In genomic region chr1:16938351-16939321, GRCh38 we compare ENCODE assay signal across 19 cellular contexts. TPM values are rescaled to one million over a fixed set of nuclear protein-coding genes. Genes with fewer than 3 reads are reported as not detected.
DNase-seq lines count a peak whose midpoint lies in the region; FAIRE-seq and TF ChIP-seq lines count a peak whose summit lies in the region.
"Had no signal": no experiment of that assay in that cellular context is flagged by ENCODE, and none has a peak within 500 bp of the region (broad histone marks: within the 10 kb centered on the region; RNA-seq: fewer than 3 reads in every experiment).

No MANE protein-coding gene starts in this region.

- H2AFZ ChIP-seq in mammary epithelial cell (ENCODE audit: low read depth, low read length), result no peak overlapping the region
- H2AFZ ChIP-seq: PC-9 had no signal

- no peaks in the 10 kb centered on the region for H3K27me3 Mint-ChIP-seq in endodermal cell (ENCODE audit: insufficient read depth)
- H3K27me3 Mint-ChIP-seq: T-cell had no signal

- dilution Hi-C loops in mammary epithelial cell (cut with HindIII; ENCODE audit: low sequenced_read_pairs), result loop anchor here (5.0 kb wide), 1 partner anchor 34 kb away; no protein-coding TSS in a partner anchor

- no peak for FAIRE-seq in RCC 7860 (lab: Jason Lieb, UNC)

- peak overlapping the region; percentile 90 for H3K27ac Mint-ChIP-seq in endodermal cell
- H3K27ac Mint-ChIP-seq: T-cell had no signal

- DNase-seq in endodermal cell, result peak; percentile 89
- peak; percentile 68 for DNase-seq in islet precursor cell
- DNase-seq in spleen, result peak; percentile 71
- DNase-seq in dorsolateral prefrontal cortex, result no peak
- no peak for DNase-seq in mammary epithelial cell
- no peak for DNase-seq in RCC 7860 (ENCODE audit: low spot score)
- DNase-seq: activated CD4-positive, alpha-beta T cell treated with anti-CD3 and anti-CD28 coated beads for 48 hours; activated effector memory CD4-positive, alpha-beta T cell treated with Interleukin-2 at 50 U/mL for 16 hours; Kasumi-1; left ventricle myocardium superior; NCI-H2081; PC-9; retina; SIG-M5; stimulated activated CD8-positive, alpha-beta memory T cell treated with anti-CD3 and anti-CD28 coated beads, Interleukin-4, amount 100 ng/mL, for 48 hours; T-cell had no signal

- TF ChIP-seq CTCF in endodermal cell (conservative IDR thresholded peaks at IDR 0.05), result no peak
- TF ChIP-seq CTCF in spleen (IDR thresholded peaks at IDR 0.05 in 8 of 11, conservative IDR thresholded peaks at IDR 0.05 in 3 of 11), result no peak
- no peak for TF ChIP-seq CTCF in dorsolateral prefrontal cortex (IDR thresholded peaks at IDR 0.05 in 54 of 56, conservative IDR thresholded peaks at IDR 0.05 in 2 of 56; ENCODE audit: low read depth in 1 of 56, partially characterized antibody in 56 of 56)
- no peak for TF ChIP-seq CTCF in mammary epithelial cell (conservative IDR thresholded peaks at IDR 0.05 in 1 of 2, IDR thresholded peaks at IDR 0.05 in 1 of 2; ENCODE audit: extremely low read depth in 1 of 2, insufficient read depth in 1 of 2, low read depth in 1 of 2, low read length in 2 of 2)

- H3K9me3 Mint-ChIP-seq in endodermal cell, result no peaks in the 10 kb centered on the region
- H3K9me3 Mint-ChIP-seq: T-cell had no signal

- intact Hi-C loops in spleen (cut with DNase I; ENCODE audit: low total_unique reads), result no loop called here
- intact Hi-C loops in dorsolateral prefrontal cortex (cut with DNase I), result no loop called here
- intact Hi-C loops in mammary epithelial cell (cut with micrococcal nuclease), result no loop called here

- H3K4me3 ChIP-seq in HUES6 (ENCODE audit: low read depth, low read length) (peak overlapping the region; percentile 57), endodermal cell (ENCODE audit: low read length) (peak overlapping the region; percentile 65), spleen (no peak overlapping the region), dorsolateral prefrontal cortex (no peak overlapping the region), mammary epithelial cell (replicated peaks in 1 of 3; ENCODE audit: insufficient read depth in 1 of 3, low read depth in 2 of 3, low read length in 3 of 3) (no peak overlapping the region)
- H3K4me3 ChIP-seq: PC-9, suprapubic skin had no signal

- no peak for TF ChIP-seq POLR2A in spleen (IDR thresholded peaks at IDR 0.05)

- H3K36me3 ChIP-seq in HUES6 (ENCODE audit: control insufficient read depth, insufficient read depth, low read length) (peaks cover 53% of the 10 kb centered on the region), endodermal cell (ENCODE audit: control insufficient read depth, insufficient read depth, low read length) (peaks cover 16% of the 10 kb centered on the region), spleen (peaks cover 0 to 75% (median 14%) of the 10 kb centered on the region in 6 donors), mammary epithelial cell (ENCODE audit: insufficient read depth, low read length) (no peaks in the 10 kb centered on the region)

- H3K27ac ChIP-seq in HUES6 (ENCODE audit: low read depth, low read length) (no peak overlapping the region), endodermal cell (ENCODE audit: low read depth, low read length) (no peak overlapping the region), spleen (no peak overlapping the region), dorsolateral prefrontal cortex (no peak overlapping the region), mammary epithelial cell (ENCODE audit: insufficient read depth, low read depth, low read length) (no peak overlapping the region)
- H3K27ac ChIP-seq: PC-9, suprapubic skin had no signal

- no peak overlapping the region for H3K4me2 ChIP-seq in mammary epithelial cell (ENCODE audit: insufficient read depth, low read depth, low read length)
- H3K4me2 ChIP-seq: PC-9 had no signal

- H3K4me1 ChIP-seq in HUES6 (ENCODE audit: control insufficient read depth, insufficient read depth, low read length), result peaks cover 17% of the 10 kb centered on the region
- H3K4me1 ChIP-seq in endodermal cell (ENCODE audit: control insufficient read depth, insufficient read depth, low read length), result no peaks in the 10 kb centered on the region
- H3K4me1 ChIP-seq in spleen, result no peaks in the 10 kb centered on the region
- H3K4me1 ChIP-seq in mammary epithelial cell (ENCODE audit: insufficient read depth, low read length), result no peaks in the 10 kb centered on the region
- H3K4me1 ChIP-seq: suprapubic skin had no signal

- H3K27me3 ChIP-seq in HUES6 (ENCODE audit: control insufficient read depth, insufficient read depth, low read length), result no peaks in the 10 kb centered on the region
- H3K27me3 ChIP-seq in endodermal cell (ENCODE audit: control insufficient read depth, insufficient read depth, low read length, poor library complexity, severe bottlenecking), result no peaks in the 10 kb centered on the region
- H3K27me3 ChIP-seq in spleen (replicated peaks in 1 of 7), result no peaks in the 10 kb centered on the region
- H3K27me3 ChIP-seq in dorsolateral prefrontal cortex, result no peaks in the 10 kb centered on the region
- H3K27me3 ChIP-seq in mammary epithelial cell (ENCODE audit: insufficient read depth, low read length), result no peaks in the 10 kb centered on the region
- H3K27me3 ChIP-seq: suprapubic skin had no signal

- no peaks in the 10 kb centered on the region for H4K20me1 ChIP-seq in mammary epithelial cell (ENCODE audit: insufficient read depth, low read length)

- H3K9me3 ChIP-seq in HUES6 (ENCODE audit: control insufficient read depth, insufficient read depth, low read depth, low read length), result no peaks in the 10 kb centered on the region
- no peaks in the 10 kb centered on the region for H3K9me3 ChIP-seq in endodermal cell (ENCODE audit: control insufficient read depth, low read length)
- no peaks in the 10 kb centered on the region for H3K9me3 ChIP-seq in spleen
- no peaks in the 10 kb centered on the region for H3K9me3 ChIP-seq in mammary epithelial cell (replicated peaks; ENCODE audit: insufficient read depth, low read length)
- H3K9me3 ChIP-seq: suprapubic skin had no signal

- peaks cover 7% of the 10 kb centered on the region for H3K4me1 Mint-ChIP-seq in endodermal cell
- H3K4me1 Mint-ChIP-seq: T-cell had no signal

- peaks cover 26% of the 10 kb centered on the region for H3K36me3 Mint-ChIP-seq in endodermal cell (ENCODE audit: low read depth)

- H3K79me2 ChIP-seq in mammary epithelial cell (ENCODE audit: insufficient read depth, low read length), result no peaks in the 10 kb centered on the region

- H3K4me3 Mint-ChIP-seq in endodermal cell, result peak overlapping the region; percentile 41
- H3K4me3 Mint-ChIP-seq: T-cell had no signal

- CTCF ChIA-PET in mammary epithelial cell (lab: Charles Lee; ENCODE audit: low non-redundant PET), result no interaction called here

- H3K9ac ChIP-seq in HUES6 (ENCODE audit: low read length) (peak overlapping the region; percentile 15), endodermal cell (ENCODE audit: extremely low read depth, low read length, poor library complexity, severe bottlenecking) (peak overlapping the region; percentile 15), mammary epithelial cell (ENCODE audit: insufficient read depth, low read length) (no peak overlapping the region)

- 34 to 55% methylated on average over 19 to 51 of the region's 51 CpGs for WGBS in endodermal cell (ENCODE audit: insufficient coverage in 1 of 2, insufficient read length in 1 of 2), 2 experiments
- 76 to 92% (median 89%) methylated on average over 42 to 51 of the region's 51 CpGs for WGBS in spleen, 5 donors
- 87% methylated on average over 31 of the region's 51 CpGs for WGBS in mammary epithelial cell (ENCODE audit: low coverage, missing lambda C conversion rate)

- BruUV-seq in mammary epithelial cell (replicated peaks; lab: Mats Ljungman, UMichigan), result no TSS peak

- in situ Hi-C loops in mammary epithelial cell (cut with MboI; ENCODE audit: low sequenced_read_pairs in 2 of 2), result no loop called here

RNA-seq across cellular contexts. Expression of gene CROCC, which starts 16.9 kb away (rescaled TPM):
- 10 to 100 TPM; 58.4 to 61.8 TPM for total RNA-seq in endodermal cell
- polyA plus RNA-seq in endodermal cell (2013, experiment 1 of 2), result 38.9 TPM
- 33.9 TPM for polyA plus RNA-seq in endodermal cell (2013, experiment 2 of 2)
- total RNA-seq in spleen, result 10 to 100 TPM; 19.0 to 41.9 (median 31.0) TPM
- polyA plus RNA-seq in spleen, result 10 to 100 TPM; 14.5 to 55.4 (median 27.5) TPM
- total RNA-seq in dorsolateral prefrontal cortex, result 10 to 100 TPM; 15.4 to 63.7 (median 32.6) TPM
- total RNA-seq in mammary epithelial cell, result 10 to 100 TPM in 1 of 2 donors, 1 to 10 TPM in 1; 7.2 to 16.4 TPM
- polyA plus RNA-seq in mammary epithelial cell, result 4.6 TPM
- polyA minus RNA-seq in mammary epithelial cell, result 0.83 TPM

RNA-seq across cellular contexts. Expression of gene MFAP2, which starts 41.8 kb away (rescaled TPM):
- total RNA-seq in endodermal cell, result 100 to 1,000 TPM; 120 to 170 TPM
- 187 TPM for polyA plus RNA-seq in endodermal cell (2013, experiment 1 of 2)
- polyA plus RNA-seq in endodermal cell (2013, experiment 2 of 2), result 180 TPM
- 1 to 10 TPM in 3 of 7 donors, under 1 TPM in 1, not detected in 3; 0.77 to 2.7 (median 1.5) TPM for total RNA-seq in spleen
- polyA plus RNA-seq in spleen, result 1 to 10 TPM in 2 of 3 donors, under 1 TPM in 1; 0.87 to 3.9 (median 1.2) TPM
- 1 to 10 TPM in 17 of 120 experiments, under 1 TPM in 22, not detected in 81; 0.28 to 5.8 (median 0.89) TPM for total RNA-seq in dorsolateral prefrontal cortex
- 10 to 100 TPM in 1 of 2 donors, 1 to 10 TPM in 1; 4.4 to 12.8 TPM for total RNA-seq in mammary epithelial cell
- 3.6 TPM for polyA plus RNA-seq in mammary epithelial cell
- not detected for polyA minus RNA-seq in mammary epithelial cell
- total RNA-seq: T-cell had no signal

RNA-seq across cellular contexts. Expression of gene RNU1-2, which starts 42.9 kb away (rescaled TPM):
- total RNA-seq in endodermal cell, result 1,000 to 10,000 TPM; 2,483 to 3,611 TPM
- 11,872 TPM for polyA plus RNA-seq in endodermal cell (2013, experiment 1 of 2)
- 14,577 TPM for polyA plus RNA-seq in endodermal cell (2013, experiment 2 of 2)
- 1,000 to 10,000 TPM in 4 of 7 donors, under 1 TPM in 3; under 0.01 to 8,075 (median 6,234) TPM for total RNA-seq in spleen
- polyA plus RNA-seq in spleen, result not detected
- over 10,000 TPM in 6 of 120 experiments, 1,000 to 10,000 TPM in 114; 2,235 to 12,697 (median 6,630) TPM for total RNA-seq in dorsolateral prefrontal cortex
- 1,000 to 10,000 TPM in 1 of 2 donors, under 1 TPM in 1; under 0.01 to 1,042 TPM for total RNA-seq in mammary epithelial cell
- not detected for polyA plus RNA-seq in mammary epithelial cell
- polyA minus RNA-seq in mammary epithelial cell, result under 0.01 TPM
- total RNA-seq: osteoblast had no signal

Comparison
In these comparisons a context has a peak if more than half of its experiments do, and no peak if none do; other contexts are left out.
1. H3K4me3 ChIP-seq: peak in HUES6 (single experiment) and endodermal cell (single experiment); none in spleen (0 of 8), dorsolateral prefrontal cortex (0 of 59) and mammary epithelial cell (0 of 3).
2. DNase-seq: peak in endodermal cell (single experiment), islet precursor cell (single experiment) and spleen (single experiment); none in dorsolateral prefrontal cortex (0 of 10), mammary epithelial cell (single experiment) and RCC 7860 (single experiment).
3. RNA of gene MFAP2, which starts 41.8 kb away (total RNA-seq): 120 to 170 TPM in endodermal cell; 4.4 to 12.8 TPM in mammary epithelial cell, 0.77 to 2.7 TPM in spleen and 0.28 to 5.8 TPM in dorsolateral prefrontal cortex; every median in the first group is over 4 times any median in the second.